In the genomic region with DNA sequence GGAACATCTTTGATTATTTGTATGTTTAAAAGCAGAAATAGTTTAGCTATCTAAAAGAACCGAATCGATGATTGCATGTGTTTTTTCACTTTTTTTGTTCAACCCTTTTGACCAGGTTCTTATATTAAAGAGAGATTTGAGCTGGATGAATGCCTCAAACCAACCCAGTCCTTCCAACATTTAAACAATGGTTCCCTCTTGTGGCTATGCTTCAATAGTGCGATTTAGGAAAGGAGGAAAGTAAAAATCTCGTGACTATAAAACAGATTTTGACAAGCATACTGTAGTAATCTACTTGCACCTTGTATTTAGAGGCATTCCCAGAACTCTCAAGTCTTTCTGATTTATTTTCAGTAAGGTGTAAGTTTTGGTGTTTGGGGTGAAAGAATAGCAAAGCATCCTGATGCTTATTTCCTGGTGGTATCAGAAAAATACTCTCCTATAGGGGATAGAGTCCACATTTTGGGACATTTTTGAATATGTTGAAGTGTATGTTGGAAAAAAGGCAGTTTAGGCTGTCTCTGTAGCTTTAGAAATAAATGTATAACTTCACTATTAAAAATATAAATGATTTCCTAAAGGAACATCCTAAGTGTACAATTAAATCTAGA, we compare ENCODE assay signal across 8 cellular contexts.
DNase-seq lines count a peak whose midpoint lies in the region; ATAC-seq, FAIRE-seq and TF ChIP-seq lines count a peak whose summit lies in the region.

No MANE protein-coding gene starts in this region.

- no peak overlapping the region for H2BK120ac ChIP-seq in neuronal stem cell (ENCODE audit: low read depth, low read length)

- no peak for FAIRE-seq in small intestine (lab: Jason Lieb, UNC)

- no peak overlapping the region for H3K4ac ChIP-seq in neuronal stem cell (ENCODE audit: low read length)

- no peak overlapping the region for H3K4me2 ChIP-seq in DOHH2 (ENCODE audit: low read length)
- peak overlapping the region; percentile 32 for H3K4me2 ChIP-seq in OCI-LY3 (ENCODE audit: low read length)
- H3K4me2 ChIP-seq in neuronal stem cell (ENCODE audit: insufficient read depth, low read length, poor library complexity, severe bottlenecking): no peak overlapping the region

- DNase-seq in dorsolateral prefrontal cortex: no peak
- DNase-seq in neuronal stem cell (ENCODE audit: low spot score): peak; percentile 27
- DNase-seq in effector CD4-positive, alpha-beta T cell: no peak
- DNase-seq in small intestine: no peak

- no peak overlapping the region for H2BK5ac ChIP-seq in neuronal stem cell (ENCODE audit: low read length)

- H3K79me2 ChIP-seq in DOHH2 (ENCODE audit: control insufficient read depth, low read length): no peaks in the 10 kb centered on the region
- no peaks in the 10 kb centered on the region for H3K79me2 ChIP-seq in OCI-LY3 (ENCODE audit: low read length)

- H3K79me1 ChIP-seq in neuronal stem cell (ENCODE audit: low read depth, low read length): no peaks in the 10 kb centered on the region

- H3K4me1 ChIP-seq in DOHH2 (ENCODE audit: control insufficient read depth, low read length): no peaks in the 10 kb centered on the region
- H3K4me1 ChIP-seq in OCI-LY3 (ENCODE audit: low read length): no peaks in the 10 kb centered on the region
- peaks cover 0 to 1% of the 10 kb centered on the region in 2 donors for H3K4me1 ChIP-seq in neuronal stem cell (ENCODE audit: control insufficient read depth in 2 of 2, insufficient read depth in 1 of 2, low read depth in 1 of 2, low read length in 2 of 2)
- no peaks in the 10 kb centered on the region for H3K4me1 ChIP-seq in small intestine (ENCODE audit: control insufficient read depth in 2 of 2, insufficient read depth in 1 of 2, low read depth in 1 of 2, low read length in 1 of 2)

- TF ChIP-seq CTCF in DOHH2 (IDR thresholded peaks at IDR 0.05; ENCODE audit: low read depth, low read length, poor library complexity, severe bottlenecking): peak; percentile 62
- TF ChIP-seq CTCF in OCI-LY3 (IDR thresholded peaks at IDR 0.05; ENCODE audit: low read depth, low read length): peak; percentile 83
- peak; percentile 56 to 89 (median 74) for TF ChIP-seq CTCF in dorsolateral prefrontal cortex (IDR thresholded peaks at IDR 0.05 in 54 of 56, conservative IDR thresholded peaks at IDR 0.05 in 2 of 56; ENCODE audit: low read depth in 1 of 56, partially characterized antibody in 56 of 56)

- no peak overlapping the region for H2BK12ac ChIP-seq in neuronal stem cell (ENCODE audit: low read length)

- TF ChIP-seq RAD21 in Ishikawa (IDR thresholded peaks at IDR 0.05; ENCODE audit: low read depth): peak; percentile 66

- H3K9me2 ChIP-seq in DOHH2 (replicated peaks; ENCODE audit: control insufficient read depth, low read length): no peaks in the 10 kb centered on the region

- H2AK5ac ChIP-seq in neuronal stem cell (ENCODE audit: low read depth, low read length): no peak overlapping the region

- no peak overlapping the region for H3K18ac ChIP-seq in neuronal stem cell (ENCODE audit: low read length)

- TF ChIP-seq EP300 in Ishikawa (IDR thresholded peaks at IDR 0.05; ENCODE audit: borderline replicate concordance): no peak

- no peak overlapping the region for H3K4me3 ChIP-seq in DOHH2 (ENCODE audit: low read length)
- H3K4me3 ChIP-seq in OCI-LY3 (ENCODE audit: low read length): no peak overlapping the region
- H3K4me3 ChIP-seq in dorsolateral prefrontal cortex: peak overlapping the region in 47 of 59 donors; percentile 3 to 58 (median 34)
- no peak overlapping the region for H3K4me3 ChIP-seq in neuronal stem cell (ENCODE audit: low read length in 2 of 2)
- no peak overlapping the region for H3K4me3 ChIP-seq in small intestine (ENCODE audit: low read depth in 1 of 2, low read length in 2 of 2)

- H3K9ac ChIP-seq in OCI-LY3 (ENCODE audit: low read length) (no peak overlapping the region), neuronal stem cell (ENCODE audit: low read depth, low read length, poor library complexity) (no peak overlapping the region)

- H4K8ac ChIP-seq in neuronal stem cell (ENCODE audit: low read depth, low read length): no peak overlapping the region

- H2AFZ ChIP-seq in OCI-LY3 (ENCODE audit: low read depth, low read length) (0 out of 2 replicates have a peak overlapping the region, but pooled peaks have one; percentile 25), neuronal stem cell (ENCODE audit: low read length) (no peak overlapping the region)

- intact Hi-C loops in dorsolateral prefrontal cortex (cut with DNase I): loop anchor here (2.0 to 10.0 kb wide), 4 partner anchors 101 to 544 kb away; no protein-coding TSS in a partner anchor

- H2BK15ac ChIP-seq in neuronal stem cell (ENCODE audit: low read length): no peak overlapping the region

- no peak for ATAC-seq in GM19397 (IDR thresholded peaks at IDR 0.05; ENCODE audit: unreplicated experiment)

- no peaks in the 10 kb centered on the region for H3F3A ChIP-seq in DOHH2 (ENCODE audit: control insufficient read depth, insufficient read depth)

- H3K36me3 ChIP-seq in DOHH2 (ENCODE audit: control insufficient read depth, low read length): no peaks in the 10 kb centered on the region
- no peaks in the 10 kb centered on the region for H3K36me3 ChIP-seq in OCI-LY3 (replicated peaks; ENCODE audit: low read depth, low read length)
- H3K36me3 ChIP-seq in neuronal stem cell (replicated peaks in 1 of 2; ENCODE audit: control insufficient read depth in 2 of 2, insufficient read depth in 2 of 2, low read length in 2 of 2): no peaks in the 10 kb centered on the region
- no peaks in the 10 kb centered on the region for H3K36me3 ChIP-seq in small intestine (ENCODE audit: control insufficient read depth in 2 of 2, insufficient read depth in 2 of 2, low read length in 2 of 2)

- H3K27ac ChIP-seq in DOHH2 (ENCODE audit: low read depth, low read length) (no peak overlapping the region), OCI-LY3 (ENCODE audit: low read length) (no peak overlapping the region), dorsolateral prefrontal cortex (peak overlapping the region in 3 of 59 donors; percentile 4 to 12 (median 11)), neuronal stem cell (replicated peaks; ENCODE audit: low read length) (no peak overlapping the region), small intestine (ENCODE audit: low read depth in 1 of 2, low read length in 1 of 2) (no peak overlapping the region)

- H3K9me3 ChIP-seq in DOHH2 (ENCODE audit: control insufficient read depth, insufficient read depth, low read length) (no peaks in the 10 kb centered on the region), OCI-LY3 (ENCODE audit: insufficient read depth, low read length) (no peaks in the 10 kb centered on the region), neuronal stem cell (replicated peaks in 1 of 2; ENCODE audit: control insufficient read depth in 2 of 2, insufficient read depth in 1 of 2, low read depth in 1 of 2, low read length in 2 of 2) (no peaks in the 10 kb centered on the region), small intestine (ENCODE audit: control insufficient read depth, low read depth) (no peaks in the 10 kb centered on the region)

- H4K91ac ChIP-seq in neuronal stem cell (ENCODE audit: low read depth, low read length, poor library complexity): no peak overlapping the region

- no CpG with 5 or more reads among the region's 4 CpGs for WGBS in neuronal stem cell (ENCODE audit: extremely low coverage in 2 of 2, insufficient read length in 2 of 2, insufficient replicate concordance in 1 of 2), 2 donors
- whole genome bisulfite sequencing in small intestine, 3 donors: 3 to 8% (median 8%) methylated on average over 4 of the region's 4 CpGs

- no peak overlapping the region for H3K14ac ChIP-seq in neuronal stem cell (ENCODE audit: low read length)

- no peaks in the 10 kb centered on the region for H3K27me3 ChIP-seq in DOHH2 (ENCODE audit: control insufficient read depth, low read length)
- no peaks in the 10 kb centered on the region for H3K27me3 ChIP-seq in OCI-LY3 (ENCODE audit: low read depth, low read length)
- H3K27me3 ChIP-seq in dorsolateral prefrontal cortex: no peaks in the 10 kb centered on the region
- H3K27me3 ChIP-seq in neuronal stem cell (ENCODE audit: control insufficient read depth in 3 of 3, insufficient read depth in 3 of 3, low read depth in 1 of 3, low read length in 3 of 3): no peaks in the 10 kb centered on the region
- H3K27me3 ChIP-seq in small intestine (ENCODE audit: control insufficient read depth in 2 of 2, insufficient read depth in 2 of 2, low read length in 2 of 2): no peaks in the 10 kb centered on the region

- no peak overlapping the region for H3K23ac ChIP-seq in neuronal stem cell (ENCODE audit: low read depth, low read length, poor library complexity)

- H4K20me1 ChIP-seq in DOHH2 (ENCODE audit: control insufficient read depth, insufficient read depth, low read depth, low read length) (no peaks in the 10 kb centered on the region), OCI-LY3 (ENCODE audit: insufficient read depth, low read length) (no peaks in the 10 kb centered on the region)

TF ChIP-seq in Ishikawa, 13 proteins besides CTCF, POLR2A, EP300 and RAD21 (continues in another document):
- TF ChIP-seq CREB1 (IDR thresholded peaks at IDR 0.05; ENCODE audit: low read depth) (no peak), YY1 (IDR thresholded peaks at IDR 0.05; ENCODE audit: low read depth) (no peak), NFIC (IDR thresholded peaks at IDR 0.05) (no peak), FOXM1 (IDR thresholded peaks at IDR 0.05; ENCODE audit: borderline replicate concordance, low read depth) (no peak), EGR1 (IDR thresholded peaks at IDR 0.05) (no peak), CEBPB (IDR thresholded peaks at IDR 0.05) (no peak)
- TF ChIP-seq, protein P1, sequence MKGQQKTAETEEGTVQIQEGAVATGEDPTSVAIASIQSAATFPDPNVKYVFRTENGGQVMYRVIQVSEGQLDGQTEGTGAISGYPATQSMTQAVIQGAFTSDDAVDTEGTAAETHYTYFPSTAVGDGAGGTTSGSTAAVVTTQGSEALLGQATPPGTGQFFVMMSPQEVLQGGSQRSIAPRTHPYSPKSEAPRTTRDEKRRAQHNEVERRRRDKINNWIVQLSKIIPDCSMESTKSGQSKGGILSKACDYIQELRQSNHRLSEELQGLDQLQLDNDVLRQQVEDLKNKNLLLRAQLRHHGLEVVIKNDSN (IDR thresholded peaks at IDR 0.05): no peak

Comparison
In these comparisons a context has a peak if more than half of its experiments do, and no peak if none do; other contexts are left out.
1. H3K4me3 ChIP-seq: peak in dorsolateral prefrontal cortex (47 of 59); none in DOHH2 (single experiment), OCI-LY3 (single experiment), neuronal stem cell (0 of 2) and small intestine (0 of 2).
2. Peak in every context shown above with its lines, with median percentiles within 50 percentile points of each other: CTCF ChIP-seq.